Comparison of ENCODE assay signal across 8 cellular contexts in the genomic region with DNA sequence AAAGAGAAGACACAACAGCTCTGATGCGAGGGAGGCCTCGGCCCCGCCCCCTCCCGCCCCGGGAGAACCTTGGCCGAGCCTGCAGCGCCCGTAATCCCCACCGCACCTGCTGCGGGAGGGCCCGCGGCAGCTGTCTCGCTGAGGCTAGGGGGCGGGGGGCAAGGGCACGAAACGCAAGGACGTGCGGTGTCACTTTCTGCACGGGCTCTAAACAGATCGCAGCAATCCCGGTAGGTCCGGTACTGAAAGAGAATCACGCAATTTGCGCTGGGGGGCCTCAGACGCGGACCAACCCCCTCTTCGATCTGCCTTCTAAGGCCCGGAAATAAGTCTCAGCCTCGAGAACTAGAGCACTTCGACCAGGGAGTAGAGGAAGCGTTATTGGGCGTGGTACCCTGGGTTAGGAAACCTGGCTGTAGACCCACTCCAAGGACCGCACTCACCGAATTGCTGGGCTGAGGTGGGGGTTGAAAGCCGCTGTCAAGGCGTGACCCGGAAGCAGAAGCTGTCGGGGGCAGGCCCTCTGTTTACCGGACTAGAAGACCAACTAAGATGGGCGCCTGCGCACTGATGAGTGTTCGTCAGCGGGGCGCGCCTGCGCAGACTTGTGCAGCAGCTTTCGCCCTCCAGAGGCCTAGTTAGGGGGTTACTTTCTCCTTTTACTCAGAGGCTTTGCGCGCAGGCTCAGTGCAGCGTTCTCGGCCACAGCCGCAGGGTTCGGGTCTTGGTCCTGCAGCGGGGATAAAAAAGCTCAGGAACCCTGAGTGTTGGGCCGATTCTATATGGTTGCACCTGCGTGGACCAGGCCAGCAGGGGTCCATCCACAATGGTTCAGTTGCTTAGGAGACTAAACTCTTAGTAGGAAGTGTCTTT. TPM values are rescaled to one million over a fixed set of nuclear protein-coding genes. Genes with fewer than 3 reads are reported as not detected.
DNase-seq lines count a peak whose midpoint lies in the region; ATAC-seq and TF ChIP-seq lines count a peak whose summit lies in the region.

A gene with protein sequence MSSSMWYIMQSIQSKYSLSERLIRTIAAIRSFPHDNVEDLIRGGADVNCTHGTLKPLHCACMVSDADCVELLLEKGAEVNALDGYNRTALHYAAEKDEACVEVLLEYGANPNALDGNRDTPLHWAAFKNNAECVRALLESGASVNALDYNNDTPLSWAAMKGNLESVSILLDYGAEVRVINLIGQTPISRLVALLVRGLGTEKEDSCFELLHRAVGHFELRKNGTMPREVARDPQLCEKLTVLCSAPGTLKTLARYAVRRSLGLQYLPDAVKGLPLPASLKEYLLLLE (minus strand): TSS at position 500 of the 873 bp plus-strand sequence. CDS start 4,019 bp downstream, outside the sequence.

- H3K36me3 Mint-ChIP-seq in activated naive CD4-positive, alpha-beta T cell treated with anti-CD3 and anti-CD28 coated beads, Interleukin-2, amount 10 ng/mL, durations not matched to agents 7 days and 5 days: peaks cover 18% of the 10 kb centered on the region

- H3K27me3 Mint-ChIP-seq in activated naive CD4-positive, alpha-beta T cell treated with anti-CD3 and anti-CD28 coated beads, Interleukin-2, amount 10 ng/mL, durations not matched to agents 7 days and 5 days: peaks cover 10% of the 10 kb centered on the region

- WGBS in gastroesophageal sphincter (ENCODE audit: low coverage in 1 of 2), 2 donors: 1% methylated on average over 29 to 30 of the region's 56 CpGs

- TF ChIP-seq POLR2A in NB4 (IDR thresholded peaks at IDR 0.05; ENCODE audit: extremely low read depth, insufficient read length) (peak; percentile 77), gastroesophageal sphincter (IDR thresholded peaks at IDR 0.05) (no peak)

- H3K36me3 ChIP-seq in SK-N-MC (ENCODE audit: insufficient read depth, low read length): peaks cover 15% of the 10 kb centered on the region; the same call in 1 of the 2 replicates
- peaks cover 0 to 26% of the 10 kb centered on the region in 2 donors for H3K36me3 ChIP-seq in gastroesophageal sphincter
- H3K36me3 ChIP-seq in neutrophil: peaks cover 24% of the 10 kb centered on the region

- CTCF ChIA-PET in GM10248 (lab: Yijun Ruan, JAX): interaction anchor here (0.6 to 1.8 kb wide), 21 partner anchors 8 to 465 kb away, joined by 3 to 11 read pairs (median 4); no protein-coding TSS in a partner anchor
- CTCF ChIA-PET in activated naive CD4-positive, alpha-beta T cell treated with anti-CD3 and anti-CD28 coated beads, Interleukin-2, amount 10 ng/mL, durations not matched to agents 7 days and 5 days (lab: Charles Lee): interaction anchor here (0.7 to 2.5 kb wide), 12 partner anchors 8 to 414 kb away, joined by 3 to 9 read pairs (median 3); a partner anchor contains a TSS

- TF ChIP-seq CTCF in GM10248 (IDR thresholded peaks at IDR 0.05; ENCODE audit: control extremely low read depth, extremely low read depth, low read depth, missing control alignments) (peak; percentile 26), NB4 (IDR thresholded peaks at IDR 0.05; ENCODE audit: low read depth, low read length) (peak; percentile 31), gastroesophageal sphincter (IDR thresholded peaks at IDR 0.05) (peak in 3 of 4 experiments; percentile 70 to 71 (median 70)), neutrophil (IDR thresholded peaks at IDR 0.05) (peak; percentile 64)

- peaks cover 6% of the 10 kb centered on the region for H3K27me3 ChIP-seq in gastroesophageal sphincter
- no peaks in the 10 kb centered on the region for H3K27me3 ChIP-seq in neutrophil

- H3K4me3 ChIP-seq in NB4 (ENCODE audit: low read depth, low read length): peak within 1 kb of the TSS; percentile 97
- peak within 1 kb of the TSS; percentile 93 for H3K4me3 ChIP-seq in SK-N-MC
- peak within 1 kb of the TSS; percentile 72 to 88 for H3K4me3 ChIP-seq in gastroesophageal sphincter
- peak within 1 kb of the TSS; percentile 74 to 78 for H3K4me3 ChIP-seq in neutrophil (ENCODE audit: low read depth in 1 of 2, low read length in 1 of 2)

- H3K9me3 Mint-ChIP-seq in activated naive CD4-positive, alpha-beta T cell treated with anti-CD3 and anti-CD28 coated beads, Interleukin-2, amount 10 ng/mL, durations not matched to agents 7 days and 5 days: no peaks in the 10 kb centered on the region

- peak within 1 kb of the TSS; percentile 84 for H3K9ac ChIP-seq in SK-N-MC (ENCODE audit: insufficient read length)

- peak within 1 kb of the TSS; percentile 95 for H3K4me3 Mint-ChIP-seq in activated naive CD4-positive, alpha-beta T cell treated with anti-CD3 and anti-CD28 coated beads, Interleukin-2, amount 10 ng/mL, durations not matched to agents 7 days and 5 days

- peaks cover 44% of the 10 kb centered on the region for H3K4me1 Mint-ChIP-seq in activated naive CD4-positive, alpha-beta T cell treated with anti-CD3 and anti-CD28 coated beads, Interleukin-2, amount 10 ng/mL, durations not matched to agents 7 days and 5 days

- peak within 1 kb of the TSS; percentile 98 for H3K27ac Mint-ChIP-seq in activated naive CD4-positive, alpha-beta T cell treated with anti-CD3 and anti-CD28 coated beads, Interleukin-2, amount 10 ng/mL, durations not matched to agents 7 days and 5 days

- DNase-seq in GM10248 (ENCODE audit: extremely low spot score) (peak; percentile 98), NB4 (ENCODE audit: low read depth) (peak; percentile 99), SK-N-MC (ENCODE audit: low read depth, low spot score) (peak; percentile 95), substantia nigra (lab: John Stamatoyannopoulos, UW) (peak; percentile 83 to 100 (median 96))
- DNase-seq in activated naive CD4-positive, alpha-beta T cell treated with anti-CD3 and anti-CD28 coated beads, Interleukin-2, amount 10 ng/mL, durations not matched to agents 7 days and 5 days: peak; percentile 99

- H3K4me1 ChIP-seq in gastroesophageal sphincter (peaks cover 0 to 32% (median 9%) of the 10 kb centered on the region in 3 donors), neutrophil (ENCODE audit: control insufficient read depth in 1 of 2, insufficient read depth in 1 of 2, low read depth in 1 of 2, low read length in 1 of 2) (peaks cover 22 to 25% of the 10 kb centered on the region in 2 experiments)

- POLR2A ChIA-PET in GM10248 (lab: Yijun Ruan, JAX): interaction anchor here (0.7 to 1.1 kb wide), 5 partner anchors 12 to 416 kb away, joined by 3 to 6 read pairs (median 4); no protein-coding TSS in a partner anchor

- ATAC-seq in HG02571 (IDR thresholded peaks at IDR 0.05; ENCODE audit: unreplicated experiment) (peak; percentile 88), gastroesophageal sphincter (peak; percentile 99)

- no peak for TF ChIP-seq EP300 in gastroesophageal sphincter (IDR thresholded peaks at IDR 0.05)

- H3K27ac ChIP-seq in SK-N-MC: peak within 1 kb of the TSS; percentile 49; the same call in 1 of the 2 replicates
- peak within 1 kb of the TSS; percentile 67 to 89 (median 86) for H3K27ac ChIP-seq in gastroesophageal sphincter
- peak within 1 kb of the TSS; percentile 91 for H3K27ac ChIP-seq in neutrophil
- H3K27ac ChIP-seq in substantia nigra (ENCODE audit: low read depth, low read length, poor library complexity, severe bottlenecking): peak within 1 kb of the TSS; percentile 85

- H3K9me3 ChIP-seq in SK-N-MC (ENCODE audit: low read depth, low read length) (no peaks in the 10 kb centered on the region), gastroesophageal sphincter (no peaks in the 10 kb centered on the region), neutrophil (no peaks in the 10 kb centered on the region)

RNA-seq across cellular contexts. Expression of the gene that starts here (rescaled TPM):
- 10 to 100 TPM; 37.2 to 41.6 (median 39.1) TPM for total RNA-seq in gastroesophageal sphincter

Comparison
In these comparisons a context has a peak if more than half of its experiments do, and no peak if none do; other contexts are left out.
1. Peak in every context shown above with its lines: DNase-seq, ATAC-seq, H3K4me3 ChIP-seq and H3K27ac ChIP-seq.